28 cellular contexts compared by ENCODE assay signal in the genomic region with DNA sequence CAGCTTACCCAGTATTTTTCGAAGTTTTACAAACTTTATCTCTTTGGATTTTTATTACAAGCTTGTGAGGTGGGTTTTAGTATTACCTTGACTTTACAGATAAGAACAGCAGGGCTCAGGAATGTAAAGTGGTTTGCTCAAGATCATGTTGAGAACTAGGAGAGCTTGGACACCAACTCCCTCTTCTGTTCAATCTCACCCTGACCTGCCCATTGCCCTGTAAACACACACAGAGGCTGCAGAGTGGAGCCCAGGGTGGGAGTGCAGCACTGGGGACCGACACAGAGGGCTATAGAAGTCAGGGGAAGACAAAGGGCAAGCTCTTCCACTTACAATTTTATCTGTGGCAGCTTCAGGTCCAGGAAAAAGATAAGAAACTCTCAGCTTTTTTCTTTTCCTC. TPM values are rescaled to one million over a fixed set of nuclear protein-coding genes. Genes with fewer than 3 reads are reported as not detected.
DNase-seq lines count a peak whose midpoint lies in the region; ATAC-seq, FAIRE-seq and TF ChIP-seq lines count a peak whose summit lies in the region.
"Had no signal": no experiment of that assay in that cellular context is flagged by ENCODE, and none has a peak within 500 bp of the region (broad histone marks: within the 10 kb centered on the region; RNA-seq: fewer than 3 reads in every experiment).

No MANE protein-coding gene starts in this region.

- no peak overlapping the region; a peak in 1 of 4 replicates for H3K9ac ChIP-seq in K562 (ENCODE audit: insufficient read depth in 1 of 2, low read depth in 2 of 2, low read length in 2 of 2)
- H3K9ac ChIP-seq: BLaER1 had no signal

- H3K27ac Mint-ChIP-seq in CD4-positive, alpha-beta memory T cell: peak overlapping the region in 6 of 7 donors; percentile 10 to 70 (median 40)
- H3K27ac Mint-ChIP-seq in naive thymus-derived CD8-positive, alpha-beta T cell: peak overlapping the region in 8 of 10 donors; percentile 18 to 90 (median 74)
- peak overlapping the region in 1 of 2 donors; percentile 65 for H3K27ac Mint-ChIP-seq in effector memory CD8-positive, alpha-beta T cell
- H3K27ac Mint-ChIP-seq: activated CD4-positive, alpha-beta T cell treated with anti-CD3 and anti-CD28 coated beads, Interleukin-2, amount 10 ng/mL, durations not matched to agents 24 days and 14 days; GM23338; HFFc6; nephron; stimulated activated naive B cell treated with anti-CD40 and anti-IgM and Interleukin-4, amounts not matched to agents 10 μg/mL and 1 μg/mL and 100 μg/mL, for 72 hours had no signal

- in situ Hi-C loops in K562 (cut with MboI): loop anchor here (5.0 kb wide), 1 partner anchor 58 kb away; no protein-coding TSS in a partner anchor

- TF ChIP-seq EP300 in A549 (IDR thresholded peaks at IDR 0.05) (no peak), K562 (IDR thresholded peaks at IDR 0.05; ENCODE audit: low read length) (no peak)

- H3K4me3 Mint-ChIP-seq in CD4-positive, alpha-beta memory T cell: no peak overlapping the region
- no peak overlapping the region for H3K4me3 Mint-ChIP-seq in naive thymus-derived CD8-positive, alpha-beta T cell
- no peak overlapping the region for H3K4me3 Mint-ChIP-seq in effector memory CD8-positive, alpha-beta T cell
- H3K4me3 Mint-ChIP-seq: activated CD4-positive, alpha-beta T cell treated with anti-CD3 and anti-CD28 coated beads, Interleukin-2, amount 10 ng/mL, durations not matched to agents 24 days and 14 days; activated T-cell treated with anti-CD3 and anti-CD28 coated beads, Interleukin-2, amount 50 U/mL, for 4 hours; central memory CD8-positive, alpha-beta T cell; GM23338; HFFc6; nephron; stimulated activated naive B cell treated with anti-CD40 and anti-IgM and Interleukin-4, amounts not matched to agents 10 μg/mL and 1 μg/mL and 100 μg/mL, for 72 hours had no signal

- H3K9me1 ChIP-seq in K562 (ENCODE audit: control insufficient read depth, insufficient read depth, low read length): no peaks in the 10 kb centered on the region

- H3K4me3 ChIP-seq in A549 (no peak overlapping the region), K562 (no peak overlapping the region)
- H3K4me3 ChIP-seq in CD4-positive, alpha-beta memory T cell (ENCODE audit: low read length in 2 of 2): no peak overlapping the region
- H3K4me3 ChIP-seq: BLaER1, body of pancreas, dorsolateral prefrontal cortex, GM23338, lung, mucosa of descending colon, SJCRH30 had no signal

- no peak overlapping the region for H2AFZ ChIP-seq in K562 (ENCODE audit: low read depth, low read length)
- H2AFZ ChIP-seq: GM23338 had no signal

- intact Hi-C loops in CD4-positive, alpha-beta memory T cell (cut with micrococcal nuclease): loop anchor here (5.0 to 10.0 kb wide), 2 partner anchors 148 to 245 kb away; no protein-coding TSS in a partner anchor
- intact Hi-C loops in K562 (cut with micrococcal nuclease): no loop called here

- peaks cover 14% of the 10 kb centered on the region for H3K9me3 ChIP-seq in A549
- H3K9me3 ChIP-seq in CD4-positive, alpha-beta memory T cell (ENCODE audit: control insufficient read depth in 1 of 2, low read length in 2 of 2): no peaks in the 10 kb centered on the region
- H3K9me3 ChIP-seq in K562 (replicated peaks; ENCODE audit: control insufficient read depth, insufficient read depth, low read depth, low read length): no peaks in the 10 kb centered on the region
- H3K9me3 ChIP-seq: body of pancreas, mucosa of descending colon, SJCRH30 had no signal

- DNase-seq in A549 (ENCODE audit: low read depth in 1 of 2, low spot score in 1 of 2): no peak
- DNase-seq in CD4-positive, alpha-beta memory T cell: no peak
- DNase-seq in K562 (ENCODE audit: extremely low read depth in 1 of 4, low spot score in 3 of 4): peak in 1 of 4 experiments; percentile 47
- DNase-seq in naive thymus-derived CD8-positive, alpha-beta T cell: no peak
- no peak for DNase-seq in effector memory CD8-positive, alpha-beta T cell
- DNase-seq in COLO668 (lab: John Stamatoyannopoulos, UW; ENCODE audit: unreplicated experiment): no peak
- no peak for DNase-seq in middle frontal gyrus (ENCODE audit: extremely low spot score, low spot score)
- DNase-seq: ACHN; activated CD4-positive, alpha-beta T cell treated with anti-CD3 and anti-CD28 coated beads, Interleukin-2, amount 10 ng/mL, durations not matched to agents 24 days and 14 days; activated T-cell treated with anti-CD3 and anti-CD28 coated beads, Interleukin-2, amount 50 U/mL, for 4 hours; body of pancreas; dorsolateral prefrontal cortex; foreskin melanocyte; HFFc6; mucosa of descending colon; NCI-H1092; NCI-H1694; NCI-H446 treated with DMSO at 0.1 percent for 48 hours; RPMI8226; SJCRH30; stimulated activated naive B cell treated with anti-CD40 and anti-IgM and Interleukin-4, amounts not matched to agents 10 μg/mL and 1 μg/mL and 100 μg/mL, for 72 hours had no signal

- no peak for TF ChIP-seq CTCF in A549 (IDR thresholded peaks at IDR 0.05)
- TF ChIP-seq CTCF in K562 (IDR thresholded peaks at IDR 0.05 in 2 of 3, conservative IDR thresholded peaks at IDR 0.05 in 1 of 3; ENCODE audit: insufficient read depth in 2 of 3, low read depth in 1 of 3, low read length in 3 of 3): peak in 1 of 3 experiments; percentile 6; a peak in 1 of 6 replicates

- peaks cover 22 to 56% (median 42%) of the 10 kb centered on the region in 4 donors for H3K4me1 Mint-ChIP-seq in CD4-positive, alpha-beta memory T cell
- H3K4me1 Mint-ChIP-seq in naive thymus-derived CD8-positive, alpha-beta T cell: peaks cover 27 to 57% (median 49%) of the 10 kb centered on the region in 4 donors
- H3K4me1 Mint-ChIP-seq in effector memory CD8-positive, alpha-beta T cell (ENCODE audit: low read depth in 2 of 2): peaks cover 13 to 15% of the 10 kb centered on the region in 2 donors

- H4K20me1 ChIP-seq in K562 (replicated peaks; ENCODE audit: control insufficient read depth, insufficient read depth, low read length): no peaks in the 10 kb centered on the region
- H4K20me1 ChIP-seq: BLaER1 had no signal

- no peaks in the 10 kb centered on the region for H3K27me3 ChIP-seq in CD4-positive, alpha-beta memory T cell (ENCODE audit: insufficient read depth, low read length)
- no peaks in the 10 kb centered on the region for H3K27me3 ChIP-seq in K562 (ENCODE audit: control insufficient read depth in 2 of 2, insufficient read depth in 2 of 2, low read length in 2 of 2)
- H3K27me3 ChIP-seq: BLaER1, body of pancreas, dorsolateral prefrontal cortex, SJCRH30 had no signal

- H3K36me3 ChIP-seq in CD4-positive, alpha-beta memory T cell (ENCODE audit: insufficient read depth, low read length): no peaks in the 10 kb centered on the region
- H3K36me3 ChIP-seq in K562 (ENCODE audit: control insufficient read depth, insufficient read depth, low read length): no peaks in the 10 kb centered on the region
- H3K36me3 ChIP-seq: BLaER1, SJCRH30 had no signal

- ATAC-seq in A549 (no peak), K562 (0 out of 3 replicates have a peak, but pooled peaks have one; percentile 1)
- no peak for ATAC-seq in naive thymus-derived CD8-positive, alpha-beta T cell
- ATAC-seq in effector memory CD8-positive, alpha-beta T cell (replicated peaks): no peak
- ATAC-seq: activated T-cell treated with anti-CD3 and anti-CD28 coated beads, Interleukin-2, amount 50 U/mL, for 4 hours; body of pancreas; GM23338; mucosa of descending colon had no signal

- no peaks in the 10 kb centered on the region for H3K27me3 Mint-ChIP-seq in CD4-positive, alpha-beta memory T cell
- no peaks in the 10 kb centered on the region for H3K27me3 Mint-ChIP-seq in naive thymus-derived CD8-positive, alpha-beta T cell
- H3K27me3 Mint-ChIP-seq in effector memory CD8-positive, alpha-beta T cell: no peaks in the 10 kb centered on the region
- H3K27me3 Mint-ChIP-seq: central memory CD8-positive, alpha-beta T cell; stimulated activated naive B cell treated with anti-CD40 and anti-IgM and Interleukin-4, amounts not matched to agents 10 μg/mL and 1 μg/mL and 100 μg/mL, for 72 hours had no signal

- H3K36me3 Mint-ChIP-seq in CD4-positive, alpha-beta memory T cell: peaks cover 0 to 2% of the 10 kb centered on the region in 2 donors
- no peaks in the 10 kb centered on the region for H3K36me3 Mint-ChIP-seq in naive thymus-derived CD8-positive, alpha-beta T cell
- H3K36me3 Mint-ChIP-seq in effector memory CD8-positive, alpha-beta T cell (ENCODE audit: insufficient read depth): peaks cover 7% of the 10 kb centered on the region
- H3K36me3 Mint-ChIP-seq: stimulated activated naive B cell treated with anti-CD40 and anti-IgM and Interleukin-4, amounts not matched to agents 10 μg/mL and 1 μg/mL and 100 μg/mL, for 72 hours had no signal

- H3K79me2 ChIP-seq in K562 (ENCODE audit: control insufficient read depth, insufficient read depth, low read length): peaks cover 3% of the 10 kb centered on the region

- H3K9me3 Mint-ChIP-seq in CD4-positive, alpha-beta memory T cell: no peaks in the 10 kb centered on the region
- H3K9me3 Mint-ChIP-seq in naive thymus-derived CD8-positive, alpha-beta T cell: no peaks in the 10 kb centered on the region
- no peaks in the 10 kb centered on the region for H3K9me3 Mint-ChIP-seq in effector memory CD8-positive, alpha-beta T cell
- H3K9me3 Mint-ChIP-seq: activated CD4-positive, alpha-beta T cell treated with anti-CD3 and anti-CD28 coated beads, Interleukin-2, amount 10 ng/mL, durations not matched to agents 24 days and 14 days; activated T-cell treated with anti-CD3 and anti-CD28 coated beads, Interleukin-2, amount 50 U/mL, for 4 hours; central memory CD8-positive, alpha-beta T cell; GM23338; HFFc6; nephron; stimulated activated naive B cell treated with anti-CD40 and anti-IgM and Interleukin-4, amounts not matched to agents 10 μg/mL and 1 μg/mL and 100 μg/mL, for 72 hours had no signal

- no TSS peak for BruUV-seq in K562 (replicated peaks; lab: Mats Ljungman, UMichigan)

- WGBS in A549 (ENCODE audit: missing lambda C conversion rate): 79% methylated on average over 2 of the region's 2 CpGs
- 2% methylated on average over 2 of the region's 2 CpGs for WGBS in K562 (ENCODE audit: insufficient coverage, low coverage, missing lambda C conversion rate)

- FAIRE-seq in A549 (lab: Jason Lieb, UNC) (no peak), K562 (lab: Jason Lieb, UNC) (peak; percentile 46)
- FAIRE-seq: urothelium cell line had no signal

- H3K4me1 ChIP-seq in A549 (peaks cover 28% of the 10 kb centered on the region), K562 (replicated peaks in 1 of 2; ENCODE audit: control insufficient read depth in 2 of 2, insufficient read depth in 2 of 2, low read length in 2 of 2) (peaks cover 13 to 22% of the 10 kb centered on the region in 2 experiments; a peak in 4 of 5 replicates)
- peaks cover 18% of the 10 kb centered on the region for H3K4me1 ChIP-seq in CD4-positive, alpha-beta memory T cell (ENCODE audit: insufficient read depth, low read length)

- CTCF ChIA-PET in A549 (lab: Yijun Ruan, JAX) (interaction anchor here (1.9 to 38.6 kb wide), 4 partner anchors 15 to 67 kb away, joined by 6 to 928 read pairs (median 8); no protein-coding TSS in a partner anchor), K562 (lab: Yijun Ruan, JAX; ENCODE audit: low intra/inter-chr PET ratio) (no interaction called here)
- CTCF ChIA-PET in CD4-positive, alpha-beta memory T cell (lab: Charles Lee; ENCODE audit: partially characterized antibody): interaction anchor here (10.3 to 15.9 kb wide), 2 partner anchors 16 to 56 kb away, joined by 237 to 814 read pairs; no protein-coding TSS in a partner anchor

- POLR2A ChIA-PET in A549 (lab: Yijun Ruan, JAX): interaction anchor here (1.3 kb wide), 1 partner anchor 41 kb away, joined by 3 read pairs; a partner anchor contains a TSS
- POLR2A ChIA-PET in CD4-positive, alpha-beta memory T cell (lab: Charles Lee; ENCODE audit: partially characterized antibody): interaction anchor here (22.7 to 31.9 kb wide), 2 partner anchors 19 to 51 kb away, joined by 598 to 713 read pairs; no protein-coding TSS in a partner anchor
- POLR2A ChIA-PET in K562 (lab: Yijun Ruan, JAX): interaction anchor here (0.7 to 1.1 kb wide), 4 partner anchors 16 to 98 kb away, joined by 3 to 4 read pairs (median 4); no protein-coding TSS in a partner anchor
- POLR2A ChIA-PET in naive thymus-derived CD8-positive, alpha-beta T cell (lab: Charles Lee): interaction anchor here (1.1 to 37.5 kb wide), 3 partner anchors 19 to 56 kb away, joined by 3 to 914 read pairs (median 382); no protein-coding TSS in a partner anchor

- TF ChIP-seq RAD21 in A549 (conservative IDR thresholded peaks at IDR 0.05 in 1 of 2, IDR thresholded peaks at IDR 0.05 in 1 of 2) (no peak), K562 (CRISPR knock-in tag; conservative IDR thresholded peaks at IDR 0.05 in 1 of 2, IDR thresholded peaks at IDR 0.05 in 1 of 2) (peak in 1 of 2 experiments; percentile 24; a peak in 1 of 4 replicates)

- TF ChIP-seq POLR2A in A549 (IDR thresholded peaks at IDR 0.05; ENCODE audit: low read length) (no peak), K562 (conservative IDR thresholded peaks at IDR 0.05) (no peak)

- H3K27ac ChIP-seq in A549 (peak overlapping the region; percentile 35 to 80; a peak in 4 of 6 replicates), K562 (ENCODE audit: extremely low read depth, low read depth, low read length) (no peak overlapping the region)
- no peak overlapping the region for H3K27ac ChIP-seq in CD4-positive, alpha-beta memory T cell (ENCODE audit: low read depth, low read length)
- H3K27ac ChIP-seq: BLaER1, body of pancreas, SJCRH30 had no signal

- H3K4me2 ChIP-seq in A549 (no peak overlapping the region), K562 (ENCODE audit: insufficient read depth, low read length) (no peak overlapping the region)
- H3K4me2 ChIP-seq: BLaER1, GM23338 had no signal

RNA-seq across cellular contexts. Expression of a gene that starts 4.6 kb away (rescaled TPM):
- polyA plus RNA-seq in A549 (2011; rRNA removed) (87.0 and 97.1 TPM in 2 replicates), A549 (2017; fragmentation: RNase III; extraction: RNeasy Plus Mini Kit Qiagen cat#74134 plus additional on column Dnase treatment) (101 to 124 TPM (median 121 TPM) in 3 replicates), K562 (2011; rRNA removed) (42.9 and 65.1 TPM in 2 replicates), K562 (2014; fragmentation: Illumina TruSeq; extraction: Trizol) (65.0 and 66.6 TPM in 2 replicates), K562 (2014; fragmentation: Nextera tagmentation; extraction: Ambion mirVana) (1 to 10 TPM; 5.8 to 6.6 TPM), K562 (2014; rRNA removed) (47.2 and 57.2 TPM in 2 replicates)
- polyA plus RNA-seq in A549 (2012; cell fraction: cytosol; rRNA removed): 119 and 152 TPM in 2 replicates
- polyA plus RNA-seq in A549 (2012; cell fraction: nucleus; rRNA removed): 147 and 164 TPM in 2 replicates
- 68.4 and 91.9 TPM in 2 replicates for polyA minus RNA-seq in A549 (2011; rRNA and poly(A)+ RNA removed)
- 100 to 1,000 TPM; 151 to 153 TPM for total RNA-seq in CD4-positive, alpha-beta memory T cell
- polyA plus RNA-seq in CD4-positive, alpha-beta memory T cell: 100 to 1,000 TPM; 148 to 246 TPM
- total RNA-seq in K562 (2011; cell fraction: chromatin; rRNA removed; ENCODE audit: low replicate concordance): 67.3 and 149 TPM in 2 replicates
- 99.9 and 106 TPM in 2 replicates for total RNA-seq in K562 (2011; cell fraction: nucleolus; rRNA removed)
- total RNA-seq in K562 (2011; cell fraction: nucleoplasm; rRNA removed): 117 and 138 TPM in 2 replicates
- total RNA-seq in K562 (2014; rRNA removed) (22.4 and 33.3 TPM in 2 replicates), K562 (2014; rRNA removed; fragmentation: Illumina TruSeq; extraction: Trizol) (19.0 and 23.3 TPM in 2 replicates), K562 (2015; rRNA removed; fragmentation: Illumina TruSeq; extraction: Trizol) (22.5 and 24.4 TPM in 2 replicates), K562 (2021) (89.2 and 92.9 TPM in 2 replicates)
- 52.8 and 88.0 TPM in 2 replicates for polyA plus RNA-seq in K562 (2011; cell fraction: cytosol; rRNA removed)
- 52.2 and 85.9 TPM in 2 replicates for polyA plus RNA-seq in K562 (2011; cell fraction: nucleus; rRNA removed)
- 44.4 and 57.4 TPM in 2 replicates for polyA plus RNA-seq in K562 (2012)
- 21.6 and 45.5 TPM in 2 replicates for polyA minus RNA-seq in K562 (2011; rRNA and poly(A)+ RNA removed)
- 28.6 and 45.2 TPM in 2 replicates for polyA minus RNA-seq in K562 (2011; cell fraction: cytosol; rRNA and poly(A)+ RNA removed)
- polyA minus RNA-seq in K562 (2011; cell fraction: nucleus; rRNA and poly(A)+ RNA removed): 20.1 and 21.1 TPM in 2 replicates
- 100 to 1,000 TPM; 163 to 165 TPM for total RNA-seq in naive thymus-derived CD8-positive, alpha-beta T cell
- 100 to 1,000 TPM; 152 to 293 (median 155) TPM for polyA plus RNA-seq in naive thymus-derived CD8-positive, alpha-beta T cell

RNA-seq across cellular contexts. Expression of a gene that starts 41.2 kb away (rescaled TPM):
- 47.6 and 59.3 TPM in 2 replicates for polyA plus RNA-seq in A549 (2011; rRNA removed)
- polyA plus RNA-seq in A549 (2012; cell fraction: cytosol; rRNA removed): 18.2 and 20.7 TPM in 2 replicates
- 4.5 and 5.5 TPM in 2 replicates for polyA plus RNA-seq in A549 (2012; cell fraction: nucleus; rRNA removed)
- polyA plus RNA-seq in A549 (2017; fragmentation: RNase III; extraction: RNeasy Plus Mini Kit Qiagen cat#74134 plus additional on column Dnase treatment): 40.6 to 55.0 TPM (median 47.7 TPM) in 3 replicates
- polyA minus RNA-seq in A549 (2011; rRNA and poly(A)+ RNA removed): 8.9 and 9.1 TPM in 2 replicates
- 1 to 10 TPM; 3.6 to 4.7 TPM for total RNA-seq in CD4-positive, alpha-beta memory T cell
- 1 to 10 TPM; 3.8 to 6.0 TPM for polyA plus RNA-seq in CD4-positive, alpha-beta memory T cell
- 0.28 and 1.1 TPM in 2 replicates for total RNA-seq in K562 (2011; cell fraction: chromatin; rRNA removed; ENCODE audit: low replicate concordance)
- 0.33 and 0.53 TPM in 2 replicates for total RNA-seq in K562 (2011; cell fraction: nucleolus; rRNA removed)
- total RNA-seq in K562 (2011; cell fraction: nucleoplasm; rRNA removed): 0.61 and 0.88 TPM in 2 replicates
- 0.14 and 0.41 TPM in 2 replicates for total RNA-seq in K562 (2014; rRNA removed)
- 0.64 and 0.84 TPM in 2 replicates for total RNA-seq in K562 (2014; rRNA removed; fragmentation: Illumina TruSeq; extraction: Trizol)
- 1.2 and 1.4 TPM in 2 replicates for total RNA-seq in K562 (2015; rRNA removed; fragmentation: Illumina TruSeq; extraction: Trizol)
- 0.71 and 0.87 TPM in 2 replicates for total RNA-seq in K562 (2021)
- polyA plus RNA-seq in K562 (2011; rRNA removed): 0.14 and 0.75 TPM in 2 replicates
- 0.09 and 0.12 TPM in 2 replicates for polyA plus RNA-seq in K562 (2011; cell fraction: cytosol; rRNA removed)
- polyA plus RNA-seq in K562 (2011; cell fraction: nucleus; rRNA removed): 0.11 TPM in 1 of 2 replicates, not detected in the other
- 1.1 and 1.7 TPM in 2 replicates for polyA plus RNA-seq in K562 (2012)
- polyA plus RNA-seq in K562 (2014; fragmentation: Illumina TruSeq; extraction: Trizol): 0.83 and 1.1 TPM in 2 replicates
- polyA plus RNA-seq in K562 (2014; fragmentation: Nextera tagmentation; extraction: Ambion mirVana): under 1 TPM; 0.17 to 0.53 TPM
- 0.78 and 2.1 TPM in 2 replicates for polyA plus RNA-seq in K562 (2014; rRNA removed)
- 0.21 TPM in 1 of 2 replicates, not detected in the other for polyA minus RNA-seq in K562 (2011; rRNA and poly(A)+ RNA removed)
- 0.38 and 0.55 TPM in 2 replicates for polyA minus RNA-seq in K562 (2011; cell fraction: cytosol; rRNA and poly(A)+ RNA removed)
- 0.22 TPM in 1 of 2 replicates, not detected in the other for polyA minus RNA-seq in K562 (2011; cell fraction: nucleus; rRNA and poly(A)+ RNA removed)
- 10 to 100 TPM; 10.2 to 11.6 TPM for total RNA-seq in naive thymus-derived CD8-positive, alpha-beta T cell
- 10 to 100 TPM; 13.8 to 21.3 (median 16.1) TPM for polyA plus RNA-seq in naive thymus-derived CD8-positive, alpha-beta T cell
- total RNA-seq: OCI-LY7 had no signal

Comparison
In these comparisons a context has a peak if more than half of its experiments do, and no peak if none do; other contexts are left out.
1. H3K27ac ChIP-seq: peak in A549 (2 of 2); none in CD4-positive, alpha-beta memory T cell (single experiment) and K562 (single experiment).